Comparison of ENCODE assay signal across 8 cellular contexts in the genomic region with DNA sequence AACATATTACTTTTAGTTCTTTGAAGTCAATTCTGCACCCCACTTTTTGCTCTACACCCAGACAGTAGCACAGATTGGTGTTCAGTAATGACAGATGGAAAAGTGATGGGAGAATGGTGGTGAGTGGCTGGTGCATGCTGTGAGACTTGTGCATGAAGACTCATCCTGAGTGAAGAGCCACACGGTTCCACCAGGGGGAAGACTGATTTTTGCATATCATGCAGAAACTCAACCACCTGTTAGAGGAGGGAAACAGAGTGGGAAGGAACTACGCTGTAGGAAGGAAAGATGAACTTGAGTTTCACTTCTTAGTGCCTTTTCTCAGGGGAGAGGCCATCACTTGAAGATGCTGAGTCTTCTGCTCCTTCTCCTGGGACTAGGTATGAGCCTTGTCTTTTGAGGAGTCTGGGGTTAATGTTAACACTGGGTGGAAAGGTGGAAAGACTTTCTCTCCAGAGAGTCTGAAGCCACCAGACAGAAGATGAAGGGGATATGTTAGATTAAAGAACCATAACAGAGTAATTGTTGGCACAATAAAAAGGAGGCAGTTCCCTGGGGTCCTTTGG. TPM values are rescaled to one million over a fixed set of nuclear protein-coding genes. Genes with fewer than 3 reads are reported as not detected.
DNase-seq lines count a peak whose midpoint lies in the region; ATAC-seq and TF ChIP-seq lines count a peak whose summit lies in the region.

No MANE protein-coding gene starts in this region.

- H3K27me3 ChIP-seq in BE2C = no peaks in the 10 kb centered on the region

- peak; percentile 94 for ATAC-seq in GM18858 (IDR thresholded peaks at IDR 0.05; ENCODE audit: unreplicated experiment)
- peak; percentile 92 for ATAC-seq in GM21737 (IDR thresholded peaks at IDR 0.05; ENCODE audit: unreplicated experiment)

- H3K9me3 ChIP-seq in BE2C = no peaks in the 10 kb centered on the region

- DNase-seq in germinal center (ENCODE audit: low spot score) (peak; percentile 41), DMS153 treated with DMSO at 0.1 percent for 48 hours (lab: John Stamatoyannopoulos, UW; ENCODE audit: unreplicated experiment) (no peak), BE2C (no peak), HCEC 1CT (no peak)
- no peak for DNase-seq in NK-92 treated with Interleukin-12 subunit alpha and Interleukin-12 subunit beta, amount 100 ng/mL, for 24 hours (lab: John Stamatoyannopoulos, UW)

- no peaks in the 10 kb centered on the region for H3K4me1 ChIP-seq in BE2C

- no peaks in the 10 kb centered on the region for H3K36me3 ChIP-seq in BE2C

- TF ChIP-seq CTCF in BE2C (IDR thresholded peaks at IDR 0.05; ENCODE audit: low read depth, low read length) = no peak

- peak; percentile 8; the same call in 1 of the 2 replicates for TF ChIP-seq RAD21 in Ishikawa (IDR thresholded peaks at IDR 0.05; ENCODE audit: low read depth)

- H3K4me3 ChIP-seq in BE2C (ENCODE audit: low read depth, low read length) = no peak overlapping the region

- TF ChIP-seq EP300 in Ishikawa (IDR thresholded peaks at IDR 0.05; ENCODE audit: borderline replicate concordance) = no peak

TF ChIP-seq in Ishikawa, 13 proteins besides CTCF, POLR2A, EP300 and RAD21:
- TF ChIP-seq TCF12 (IDR thresholded peaks at IDR 0.05; ENCODE audit: low read depth) = no peak
- no peak for TF ChIP-seq TAF1 (IDR thresholded peaks at IDR 0.05; ENCODE audit: low read depth)
- TF ChIP-seq CEBPB (IDR thresholded peaks at IDR 0.05) = no peak
- no peak for TF ChIP-seq USF1 (IDR thresholded peaks at IDR 0.05)
- TF ChIP-seq ZBTB7A (IDR thresholded peaks at IDR 0.05; ENCODE audit: low read depth) = no peak
- no peak for TF ChIP-seq TEAD4 (IDR thresholded peaks at IDR 0.05)
- no peak for TF ChIP-seq NFIC (IDR thresholded peaks at IDR 0.05)
- TF ChIP-seq, protein P1, sequence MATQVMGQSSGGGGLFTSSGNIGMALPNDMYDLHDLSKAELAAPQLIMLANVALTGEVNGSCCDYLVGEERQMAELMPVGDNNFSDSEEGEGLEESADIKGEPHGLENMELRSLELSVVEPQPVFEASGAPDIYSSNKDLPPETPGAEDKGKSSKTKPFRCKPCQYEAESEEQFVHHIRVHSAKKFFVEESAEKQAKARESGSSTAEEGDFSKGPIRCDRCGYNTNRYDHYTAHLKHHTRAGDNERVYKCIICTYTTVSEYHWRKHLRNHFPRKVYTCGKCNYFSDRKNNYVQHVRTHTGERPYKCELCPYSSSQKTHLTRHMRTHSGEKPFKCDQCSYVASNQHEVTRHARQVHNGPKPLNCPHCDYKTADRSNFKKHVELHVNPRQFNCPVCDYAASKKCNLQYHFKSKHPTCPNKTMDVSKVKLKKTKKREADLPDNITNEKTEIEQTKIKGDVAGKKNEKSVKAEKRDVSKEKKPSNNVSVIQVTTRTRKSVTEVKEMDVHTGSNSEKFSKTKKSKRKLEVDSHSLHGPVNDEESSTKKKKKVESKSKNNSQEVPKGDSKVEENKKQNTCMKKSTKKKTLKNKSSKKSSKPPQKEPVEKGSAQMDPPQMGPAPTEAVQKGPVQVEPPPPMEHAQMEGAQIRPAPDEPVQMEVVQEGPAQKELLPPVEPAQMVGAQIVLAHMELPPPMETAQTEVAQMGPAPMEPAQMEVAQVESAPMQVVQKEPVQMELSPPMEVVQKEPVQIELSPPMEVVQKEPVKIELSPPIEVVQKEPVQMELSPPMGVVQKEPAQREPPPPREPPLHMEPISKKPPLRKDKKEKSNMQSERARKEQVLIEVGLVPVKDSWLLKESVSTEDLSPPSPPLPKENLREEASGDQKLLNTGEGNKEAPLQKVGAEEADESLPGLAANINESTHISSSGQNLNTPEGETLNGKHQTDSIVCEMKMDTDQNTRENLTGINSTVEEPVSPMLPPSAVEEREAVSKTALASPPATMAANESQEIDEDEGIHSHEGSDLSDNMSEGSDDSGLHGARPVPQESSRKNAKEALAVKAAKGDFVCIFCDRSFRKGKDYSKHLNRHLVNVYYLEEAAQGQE (IDR thresholded peaks at IDR 0.05; ENCODE audit: low read depth) = no peak
- TF ChIP-seq FOXM1 (IDR thresholded peaks at IDR 0.05; ENCODE audit: borderline replicate concordance, low read depth) = no peak
- no peak for TF ChIP-seq CREB1 (IDR thresholded peaks at IDR 0.05; ENCODE audit: low read depth)
- no peak for TF ChIP-seq YY1 (IDR thresholded peaks at IDR 0.05; ENCODE audit: low read depth)
- TF ChIP-seq EGR1 (IDR thresholded peaks at IDR 0.05) = no peak
TF ChIP-seq in Ishikawa: peak in this region for 0.

RNA-seq across cellular contexts. Expression of gene PRSS1, which starts 9.3 kb away (rescaled TPM):
- polyA plus RNA-seq in BE2C (2012; ENCODE audit: insufficient read depth, insufficient read length, low read depth) = 2.2 TPM

RNA-seq across cellular contexts. Expression of gene PRSS2, which starts 30.8 kb away (rescaled TPM):
- not detected for polyA plus RNA-seq in BE2C (2012; ENCODE audit: insufficient read depth, insufficient read length, low read depth)
